Comparison of ENCODE assay signal across 12 cellular contexts in genomic region chr17:27514595-27515413, GRCh38.
"Had no signal": no experiment of that assay in that cellular context is flagged by ENCODE, and none has a peak within 500 bp of the region (broad histone marks: within the 10 kb centered on the region; RNA-seq: fewer than 3 reads in every experiment).

No MANE protein-coding gene starts in this region.

- H3K36me3 ChIP-seq: adrenal gland, neutrophil, thoracic aorta had no signal

- H3K4me3 ChIP-seq: adrenal gland, thoracic aorta had no signal

- DNase-seq: activated CD4-positive, CD25-positive, alpha-beta regulatory T cell; activated naive CD4-positive, alpha-beta T cell treated with anti-CD3 and anti-CD28 coated beads, Interleukin-2, amount 50 U/mL, for 16 hours; adrenal gland; left ventricle myocardium superior; retina; stimulated activated CD4-positive, alpha-beta T cell treated with anti-CD3 and anti-CD28 coated beads, Interleukin-4, amount 100 ng/mL, for 1 hour; stimulated activated CD8-positive, alpha-beta memory T cell treated with anti-CD3 and anti-CD28 coated beads, Interleukin-4, amount 100 ng/mL, for 48 hours; stimulated activated naive CD8-positive, alpha-beta T cell treated with anti-CD3 and anti-CD28 coated beads, Interleukin-15, Interleukin-2, amounts not matched to agents 100 U/mL and 50 U/mL, for 24 hours; T-helper 2 cell had no signal

- H3K27ac ChIP-seq: adrenal gland, neutrophil, thoracic aorta had no signal

- H3K4me1 ChIP-seq: adrenal gland had no signal

- H3K9me3 ChIP-seq: adrenal gland, neutrophil, thoracic aorta had no signal

- H3K27me3 ChIP-seq: adrenal gland, neutrophil had no signal

- ATAC-seq: esophagus mucosa; left ventricle myocardium superior; stimulated activated naive CD8-positive, alpha-beta T cell treated with anti-CD3 and anti-CD28 coated beads, Interleukin-15, Interleukin-2, amounts not matched to agents 100 U/mL and 50 U/mL, for 24 hours had no signal
